ENCODE assay signal across 26 cellular contexts in genomic region chr6:42818878-42819277, GRCh38. TPM values are rescaled to one million over a fixed set of nuclear protein-coding genes. Genes with fewer than 3 reads are reported as not detected.
DNase-seq lines count a peak whose midpoint lies in the region; ATAC-seq and TF ChIP-seq lines count a peak whose summit lies in the region.
"Had no signal": no experiment of that assay in that cellular context is flagged by ENCODE, and none has a peak within 500 bp of the region (broad histone marks: within the 10 kb centered on the region; RNA-seq: fewer than 3 reads in every experiment).

No MANE protein-coding gene starts in this region.

- no peaks in the 10 kb centered on the region for H3K9me3 ChIP-seq in CD8-positive, alpha-beta memory T cell (ENCODE audit: low read length)
- H3K9me3 ChIP-seq in HUES64 (ENCODE audit: insufficient read depth, low read depth, low read length), result no peaks in the 10 kb centered on the region
- no peaks in the 10 kb centered on the region for H3K9me3 ChIP-seq in esophagus muscularis mucosa
- no peaks in the 10 kb centered on the region for H3K9me3 ChIP-seq in gastrocnemius medialis
- H3K9me3 ChIP-seq: MG63, testis had no signal

- TF ChIP-seq EP300 in esophagus muscularis mucosa (IDR thresholded peaks at IDR 0.05), result no peak

- peak overlapping the region; percentile 50; the same call in 1 of the 2 replicates for H3K9ac ChIP-seq in HUES64 (ENCODE audit: low read depth, low read length)

- no peak overlapping the region for H3K4me3 Mint-ChIP-seq in CD8-positive, alpha-beta memory T cell
- H3K4me3 Mint-ChIP-seq in T-helper 2 cell treated with Interferon-gamma antibody and Interleukin-4, amounts not matched to agents 5 μg/mL and 100 μg/mL, for 36 hours, result no peak overlapping the region
- H3K4me3 Mint-ChIP-seq: activated naive CD4-positive, alpha-beta T cell treated with anti-CD3 and anti-CD28 coated beads for 36 hours; activated T-cell treated with anti-CD3 and anti-CD28 coated beads, Interleukin-2, amount 50 U/mL, for 4 hours; CD14-positive monocyte had no signal

- peaks cover 0 to 26% (median 7%) of the 10 kb centered on the region in 3 donors for H3K36me3 Mint-ChIP-seq in CD8-positive, alpha-beta memory T cell
- no peaks in the 10 kb centered on the region for H3K36me3 Mint-ChIP-seq in T-helper 2 cell treated with Interferon-gamma antibody and Interleukin-4, amounts not matched to agents 5 μg/mL and 100 μg/mL, for 36 hours (ENCODE audit: low read depth)

- H3K36me3 ChIP-seq in CD8-positive, alpha-beta memory T cell (ENCODE audit: insufficient read depth, low read length), result peaks cover 5% of the 10 kb centered on the region
- peaks cover 18% of the 10 kb centered on the region for H3K36me3 ChIP-seq in HUES64 (ENCODE audit: insufficient read depth, low read length)
- H3K36me3 ChIP-seq in esophagus muscularis mucosa, result peaks cover 5 to 18% (median 13%) of the 10 kb centered on the region in 4 donors
- H3K36me3 ChIP-seq in gastrocnemius medialis, result peaks cover 0 to 10% of the 10 kb centered on the region in 2 donors
- H3K36me3 ChIP-seq: MG63 had no signal

- no peak overlapping the region for H3K27ac ChIP-seq in CD8-positive, alpha-beta memory T cell (ENCODE audit: low read depth, low read length)
- H3K27ac ChIP-seq in HUES64 (ENCODE audit: low read depth, low read length) (peak overlapping the region; percentile 56; the same call in 1 of the 2 replicates), esophagus muscularis mucosa (replicated peaks in 1 of 4) (peak overlapping the region in 3 of 4 donors; percentile 4 to 80 (median 78)), gastrocnemius medialis (peak overlapping the region; percentile 77 to 94 (median 84))
- H3K27ac ChIP-seq: cardiac muscle cell, testis had no signal

- POLR2A ChIA-PET in CD8-positive, alpha-beta memory T cell (lab: Charles Lee), result interaction anchor here (0.9 kb wide), 1 partner anchor 47 kb away, joined by 3 read pairs; no protein-coding TSS in a partner anchor

- peaks cover 15% of the 10 kb centered on the region for H3K4me1 ChIP-seq in CD8-positive, alpha-beta memory T cell (ENCODE audit: insufficient read depth, low read length)
- H3K4me1 ChIP-seq in HUES64 (ENCODE audit: insufficient read depth, low read length) (peaks cover 32% of the 10 kb centered on the region), esophagus muscularis mucosa (peaks cover 25 to 32% (median 30%) of the 10 kb centered on the region in 4 donors), gastrocnemius medialis (peaks cover 41 to 49% of the 10 kb centered on the region in 2 donors)

- no peak for TF ChIP-seq POLR2A in esophagus muscularis mucosa (IDR thresholded peaks at IDR 0.05; ENCODE audit: low read depth)
- TF ChIP-seq POLR2A in gastrocnemius medialis (IDR thresholded peaks at IDR 0.05), result no peak

- no peak for ATAC-seq in gastrocnemius medialis
- no peak for ATAC-seq in HG03520 (IDR thresholded peaks at IDR 0.05; ENCODE audit: unreplicated experiment)
- ATAC-seq: Right ventricle myocardium inferior had no signal

- peaks cover 28 to 47% (median 43%) of the 10 kb centered on the region in 3 donors for H3K4me1 Mint-ChIP-seq in CD8-positive, alpha-beta memory T cell
- peaks cover 6% of the 10 kb centered on the region for H3K4me1 Mint-ChIP-seq in T-helper 2 cell treated with Interferon-gamma antibody and Interleukin-4, amounts not matched to agents 5 μg/mL and 100 μg/mL, for 36 hours (ENCODE audit: low read depth)

- whole genome bisulfite sequencing in HUES64, result 44% methylated on average over 2 of the region's 3 CpGs
- WGBS in esophagus muscularis mucosa, result 78% methylated on average over 3 of the region's 3 CpGs

- H3K27me3 ChIP-seq in CD8-positive, alpha-beta memory T cell (ENCODE audit: insufficient read depth, low read length, poor library complexity, severe bottlenecking), result no peaks in the 10 kb centered on the region
- H3K27me3 ChIP-seq in HUES64 (ENCODE audit: insufficient read depth, low read length), result no peaks in the 10 kb centered on the region
- no peaks in the 10 kb centered on the region for H3K27me3 ChIP-seq in esophagus muscularis mucosa
- no peaks in the 10 kb centered on the region for H3K27me3 ChIP-seq in gastrocnemius medialis
- H3K27me3 ChIP-seq: cardiac muscle cell, MG63, testis had no signal

- TF ChIP-seq CTCF in esophagus muscularis mucosa (IDR thresholded peaks at IDR 0.05) (no peak), gastrocnemius medialis (IDR thresholded peaks at IDR 0.05 in 4 of 5, conservative IDR thresholded peaks at IDR 0.05 in 1 of 5) (no peak)

- intact Hi-C loops in esophagus muscularis mucosa (cut with DNase I), result no loop called here
- intact Hi-C loops in gastrocnemius medialis (cut with DNase I; ENCODE audit: low total_unique reads), result no loop called here

- in situ Hi-C loops in gastrocnemius medialis (cut with MboI; ENCODE audit: low sequenced_read_pairs in 4 of 4), result no loop called here

- no peak for DNase-seq in CD8-positive, alpha-beta memory T cell
- no peak for DNase-seq in esophagus muscularis mucosa (ENCODE audit: extremely low spot score)
- DNase-seq in gastrocnemius medialis, result no peak
- no peak for DNase-seq in activated CD4-positive, CD25-positive, alpha-beta regulatory T cell treated with anti-CD3 and anti-CD28 coated beads, Interleukin-2, amount 50 U/mL, for 72 hours
- no peak for DNase-seq in T-helper 2 cell treated with Interferon-gamma antibody and Interleukin-4, amounts not matched to agents 5 μg/mL and 100 μg/mL, for 36 hours (ENCODE audit: low spot score)
- DNase-seq: activated CD4-positive, CD25-positive, alpha-beta regulatory T cell; activated CD8-positive, alpha-beta memory T cell treated with anti-CD3 and anti-CD28 coated beads for 24 hours; activated naive CD4-positive, alpha-beta T cell treated with anti-CD3 and anti-CD28 coated beads for 36 hours; activated T-cell treated with anti-CD3 and anti-CD28 coated beads, Interleukin-2, amount 50 U/mL, for 4 hours; aorta; DMS 273 treated with DMSO at 0.1 percent for 48 hours; KBM-7; mammary epithelial cell; MG63; NCI-H1417; NCI-H2081 treated with DMSO at 0.1 percent for 48 hours; NCI-H345; occipital lobe; T1000; testis had no signal

- peak overlapping the region in 6 of 8 donors; percentile 14 to 78 (median 48) for H3K27ac Mint-ChIP-seq in CD8-positive, alpha-beta memory T cell
- H3K27ac Mint-ChIP-seq in T-helper 2 cell treated with Interferon-gamma antibody and Interleukin-4, amounts not matched to agents 5 μg/mL and 100 μg/mL, for 36 hours, result no peak overlapping the region

- CTCF ChIA-PET in CD8-positive, alpha-beta memory T cell (lab: Charles Lee), result interaction anchor here (1.1 to 2.1 kb wide), 2 partner anchors 11 to 17 kb away, joined by 4 to 5 read pairs; no protein-coding TSS in a partner anchor

- no peaks in the 10 kb centered on the region for H3K27me3 Mint-ChIP-seq in CD8-positive, alpha-beta memory T cell
- no peaks in the 10 kb centered on the region for H3K27me3 Mint-ChIP-seq in T-helper 2 cell treated with Interferon-gamma antibody and Interleukin-4, amounts not matched to agents 5 μg/mL and 100 μg/mL, for 36 hours (ENCODE audit: low read depth)

- no peaks in the 10 kb centered on the region for H3K9me3 Mint-ChIP-seq in CD8-positive, alpha-beta memory T cell
- H3K9me3 Mint-ChIP-seq in T-helper 2 cell treated with Interferon-gamma antibody and Interleukin-4, amounts not matched to agents 5 μg/mL and 100 μg/mL, for 36 hours, result no peaks in the 10 kb centered on the region
- H3K9me3 Mint-ChIP-seq: activated naive CD4-positive, alpha-beta T cell treated with anti-CD3 and anti-CD28 coated beads for 36 hours; activated T-cell treated with anti-CD3 and anti-CD28 coated beads, Interleukin-2, amount 50 U/mL, for 4 hours; CD14-positive monocyte had no signal

- H3K4me3 ChIP-seq in CD8-positive, alpha-beta memory T cell (ENCODE audit: low read length), result no peak overlapping the region
- H3K4me3 ChIP-seq in HUES64 (ENCODE audit: low read length), result no peak overlapping the region
- no peak overlapping the region for H3K4me3 ChIP-seq in esophagus muscularis mucosa
- H3K4me3 ChIP-seq in gastrocnemius medialis, result no peak overlapping the region
- H3K4me3 ChIP-seq: cardiac muscle cell, MG63, smooth muscle cell, testis had no signal

RNA-seq across cellular contexts. Expression of gene BICRAL, which starts 37.0 kb away (rescaled TPM):
- total RNA-seq in CD8-positive, alpha-beta memory T cell, result 10 to 100 TPM; 15.9 to 16.8 TPM
- 6.8 TPM for polyA plus RNA-seq in CD8-positive, alpha-beta memory T cell
- 7.2 TPM for polyA plus RNA-seq in HUES64 (2013, experiment 1 of 2)
- 7.7 TPM for polyA plus RNA-seq in HUES64 (2013, experiment 2 of 2)
- total RNA-seq in esophagus muscularis mucosa, result 10 to 100 TPM; 18.2 to 27.9 (median 23.4) TPM
- total RNA-seq in gastrocnemius medialis, result 10 to 100 TPM in 2 of 4 donors, 1 to 10 TPM in 2; 7.9 to 10.2 (median 9.7) TPM
